ENCODE assay signal across 33 cellular contexts in genomic region chr17:1329745-1330343, GRCh38. TPM values are rescaled to one million over a fixed set of nuclear protein-coding genes. Genes with fewer than 3 reads are reported as not detected.
"Had no signal": no experiment of that assay in that cellular context is flagged by ENCODE, and none has a peak within 500 bp of the region (broad histone marks: within the 10 kb centered on the region; RNA-seq: fewer than 3 reads in every experiment).

No MANE protein-coding gene starts in this region.

- H3K9ac ChIP-seq: SK-N-SH had no signal

- DNase-seq: activated B cell treated with CpG ODN at 0.5 μM for 24 hours; activated CD4-positive, alpha-beta memory T cell treated with anti-CD3 and anti-CD28 coated beads, Interleukin-2, amount 10 ng/mL, durations not matched to agents 7 days and 5 days; activated CD4-positive, alpha-beta T cell treated with anti-CD3 and anti-CD28 coated beads for 4 hours; activated CD4-positive, CD25-positive, alpha-beta regulatory T cell treated with anti-CD3 and anti-CD28 coated beads, Interleukin-2, amount 50 U/mL, for 72 hours; activated CD8-positive, alpha-beta memory T cell treated with anti-CD3 and anti-CD28 coated beads for 24 hours; activated CD8-positive, alpha-beta memory T cell treated with anti-CD3 and anti-CD28 coated beads, Interleukin-2, amount 10 ng/mL, durations not matched to agents 7 days and 5 days; activated CD8-positive, alpha-beta memory T cell treated with anti-CD3 and anti-CD28 coated beads, Interleukin-2, amount 50 U/mL, for 48 hours; activated gamma-delta T cell; activated naive CD4-positive, alpha-beta T cell treated with anti-CD3 and anti-CD28 coated beads for 36 hours; activated naive CD8-positive, alpha-beta T cell treated with anti-CD3 and anti-CD28 coated beads, Interleukin-2, amount 50 U/mL, for 24 hours; activated T-cell treated with anti-CD3 and anti-CD28 coated beads, Interleukin-2, amount 50 U/mL, for 48 hours; amniotic stem cell; brain microvascular endothelial cell; NCI-H1105; NCI-H1417 treated with DMSO at 0.1 percent for 48 hours; NCI-H187 treated with DMSO at 0.1 percent for 48 hours; NCI-H2081; NCI-H2171 treated with DMSO at 0.1 percent for 48 hours; NCI-H226; NCI-H524 treated with DMSO at 0.1 percent for 48 hours; SHP77 treated with DMSO at 0.1 percent for 48 hours; SK-N-SH; T-helper 2 cell; T-helper 9 cell had no signal

- H3K4me3 Mint-ChIP-seq: activated B cell treated with CpG ODN at 0.5 μM for 24 hours; activated CD4-positive, alpha-beta memory T cell treated with anti-CD3 and anti-CD28 coated beads, Interleukin-2, amount 10 ng/mL, durations not matched to agents 7 days and 5 days; activated CD8-positive, alpha-beta memory T cell treated with anti-CD3 and anti-CD28 coated beads, Interleukin-2, amount 10 ng/mL, durations not matched to agents 7 days and 5 days; activated naive CD4-positive, alpha-beta T cell treated with anti-CD3 and anti-CD28 coated beads for 36 hours; activated naive CD8-positive, alpha-beta T cell; activated naive CD8-positive, alpha-beta T cell treated with anti-CD3 and anti-CD28 coated beads, Interleukin-2, amount 50 U/mL, for 24 hours; central memory CD8-positive, alpha-beta T cell had no signal

- H3K36me3 ChIP-seq: brain microvascular endothelial cell, SJSA1 had no signal

- ATAC-seq: activated CD8-positive, alpha-beta memory T cell treated with anti-CD3 and anti-CD28 coated beads, Interleukin-2, amount 10 ng/mL, durations not matched to agents 7 days and 5 days; activated naive CD8-positive, alpha-beta T cell treated with anti-CD3 and anti-CD28 coated beads, Interleukin-2, amount 50 U/mL, for 24 hours; Panc1 had no signal

- H3K4me3 ChIP-seq: SJSA1 had no signal

- H3K4me1 ChIP-seq: SJSA1 had no signal

- H3K36me3 Mint-ChIP-seq: activated CD8-positive, alpha-beta memory T cell treated with anti-CD3 and anti-CD28 coated beads, Interleukin-2, amount 10 ng/mL, durations not matched to agents 7 days and 5 days; activated naive CD8-positive, alpha-beta T cell had no signal

- H3K9me3 Mint-ChIP-seq: activated B cell treated with CpG ODN at 0.5 μM for 24 hours; activated CD4-positive, alpha-beta memory T cell treated with anti-CD3 and anti-CD28 coated beads, Interleukin-2, amount 10 ng/mL, durations not matched to agents 7 days and 5 days; activated naive CD4-positive, alpha-beta T cell treated with anti-CD3 and anti-CD28 coated beads for 36 hours; activated naive CD8-positive, alpha-beta T cell treated with anti-CD3 and anti-CD28 coated beads, Interleukin-2, amount 50 U/mL, for 24 hours; central memory CD8-positive, alpha-beta T cell had no signal

- H3K4me2 ChIP-seq: SK-N-SH had no signal

- H3K9me3 ChIP-seq: SJSA1, SK-N-SH had no signal

- H3K27me3 ChIP-seq: brain microvascular endothelial cell, SJSA1 had no signal

- H3K27me3 Mint-ChIP-seq: activated B cell treated with CpG ODN at 0.5 μM for 24 hours; activated naive CD8-positive, alpha-beta T cell; central memory CD8-positive, alpha-beta T cell had no signal

- H3K27ac Mint-ChIP-seq: activated B cell treated with CpG ODN at 0.5 μM for 24 hours; activated CD4-positive, alpha-beta memory T cell treated with anti-CD3 and anti-CD28 coated beads, Interleukin-2, amount 10 ng/mL, durations not matched to agents 7 days and 5 days; activated CD8-positive, alpha-beta memory T cell treated with anti-CD3 and anti-CD28 coated beads, Interleukin-2, amount 10 ng/mL, durations not matched to agents 7 days and 5 days; activated naive CD4-positive, alpha-beta T cell treated with anti-CD3 and anti-CD28 coated beads for 36 hours; activated naive CD8-positive, alpha-beta T cell; activated naive CD8-positive, alpha-beta T cell treated with anti-CD3 and anti-CD28 coated beads, Interleukin-2, amount 50 U/mL, for 24 hours had no signal

- H3K27ac ChIP-seq: brain microvascular endothelial cell, SJSA1, VCaP had no signal

RNA-seq across cellular contexts. Expression of gene TRARG1, which starts 50.4 kb away (rescaled TPM):
- total RNA-seq: activated B cell treated with CpG ODN at 0.5 μM for 24 hours; activated naive CD4-positive, alpha-beta T cell treated with anti-CD3 and anti-CD28 coated beads for 36 hours; MCF 10A; NCI-H460; RPMI7951; SJSA1 had no signal
- polyA plus RNA-seq: SK-N-SH had no signal

RNA-seq across cellular contexts. Expression of gene BHLHA9, which starts 59.6 kb away (rescaled TPM):
- total RNA-seq: activated B cell treated with CpG ODN at 0.5 μM for 24 hours; activated CD4-positive, alpha-beta memory T cell treated with anti-CD3 and anti-CD28 coated beads, Interleukin-2, amount 10 ng/mL, durations not matched to agents 7 days and 5 days; activated CD8-positive, alpha-beta memory T cell treated with anti-CD3 and anti-CD28 coated beads, Interleukin-2, amount 10 ng/mL, durations not matched to agents 7 days and 5 days; activated naive CD4-positive, alpha-beta T cell treated with anti-CD3 and anti-CD28 coated beads for 36 hours; aorta; MCF 10A; NCI-H460; RPMI7951; SJSA1 had no signal
- polyA plus RNA-seq: aorta, SK-N-SH had no signal
